In genomic region chr2:136314240-136314639, GRCh38 we compare ENCODE assay signal across 25 cellular contexts.
"Had no signal": no experiment of that assay in that cellular context is flagged by ENCODE, and none has a peak within 500 bp of the region (broad histone marks: within the 10 kb centered on the region; RNA-seq: fewer than 3 reads in every experiment).

No MANE protein-coding gene starts in this region.

- ATAC-seq: effector memory CD8-positive, alpha-beta T cell; esophagus mucosa; gastrocnemius medialis; heart right ventricle; left cardiac atrium; left lung; left ventricle myocardium superior; lower lobe of right lung; mucosa of descending colon had no signal

- H3K36me3 Mint-ChIP-seq: mesothelial cell of epicardium had no signal

- H3K9me3 Mint-ChIP-seq: dendritic cell treated with granulocyte-macrophage colony-stimulating factor and Interleukin-4, amounts not matched to agents 40 ng/mL and 50 ng/mL, for 4 days; effector memory CD8-positive, alpha-beta T cell; endodermal cell; mesothelial cell of epicardium; naive B cell had no signal

- H3K4me3 Mint-ChIP-seq: dendritic cell treated with granulocyte-macrophage colony-stimulating factor and Interleukin-4, amounts not matched to agents 40 ng/mL and 50 ng/mL, for 4 days; effector memory CD8-positive, alpha-beta T cell; endodermal cell; mesothelial cell of epicardium; naive B cell had no signal

- H3K4me3 ChIP-seq: colonic mucosa, esophagus squamous epithelium, gastrocnemius medialis, heart right ventricle, left lung, lower lobe of right lung, mucosa of descending colon had no signal

- H3K27me3 Mint-ChIP-seq: dendritic cell treated with granulocyte-macrophage colony-stimulating factor and Interleukin-4, amounts not matched to agents 40 ng/mL and 50 ng/mL, for 4 days; effector memory CD8-positive, alpha-beta T cell; naive B cell had no signal

- H3K4me1 ChIP-seq: colonic mucosa, esophagus squamous epithelium, gastrocnemius medialis, heart right ventricle, left lung, lower lobe of right lung had no signal

- H3K27ac ChIP-seq: colonic mucosa, epithelial cell of prostate, esophagus squamous epithelium, gastrocnemius medialis, heart right ventricle, left lung, lower lobe of right lung had no signal

- H3K9me3 ChIP-seq: colonic mucosa, esophagus squamous epithelium, gastrocnemius medialis, heart right ventricle, left lung, lower lobe of right lung, mucosa of descending colon had no signal

- H3K36me3 ChIP-seq: colonic mucosa, esophagus squamous epithelium, gastrocnemius medialis, heart right ventricle, left lung, lower lobe of right lung had no signal

- H3K27ac Mint-ChIP-seq: dendritic cell treated with granulocyte-macrophage colony-stimulating factor and Interleukin-4, amounts not matched to agents 40 ng/mL and 50 ng/mL, for 4 days; endodermal cell; mesothelial cell of epicardium had no signal

- DNase-seq: colonic mucosa; cortex of kidney; effector CD8-positive, alpha-beta T cell; effector memory CD8-positive, alpha-beta T cell; endodermal cell; erythroblast; esophagus squamous epithelium; foreskin fibroblast; foreskin melanocyte; gastrocnemius medialis; glutamatergic neuron; head of caudate nucleus; heart right ventricle; hippocampal formation; left cardiac atrium; left lung; left ventricle myocardium superior; lower lobe of right lung; mesenchymal stem cell; mucosa of descending colon; naive B cell had no signal

- H3K4me1 Mint-ChIP-seq: mesothelial cell of epicardium had no signal
